ENCODE assay signal across 8 cellular contexts in genomic region chr13:46893820-46894533, GRCh38. TPM values are rescaled to one million over a fixed set of nuclear protein-coding genes. Genes with fewer than 3 reads are reported as not detected.
DNase-seq lines count a peak whose midpoint lies in the region; ATAC-seq and TF ChIP-seq lines count a peak whose summit lies in the region.

No MANE protein-coding gene starts in this region.

- in situ Hi-C loops in SK-MEL-5 (cut with HindIII; ENCODE audit: low pct_unique_long_range_greater_than_20kb, low sequenced_read_pairs): no loop called here

- DNase-seq in AG09319 (ENCODE audit: extremely low read depth, low read depth) (no peak), SK-MEL-5 (ENCODE audit: low read depth, low spot score) (peak; percentile 59), globus pallidus (ENCODE audit: low spot score) (peak; percentile 68), nucleus accumbens (lab: John Stamatoyannopoulos, UW) (peak in 54 of 56 donors; percentile 12 to 85 (median 59)), superior temporal gyrus (ENCODE audit: extremely low spot score) (peak; percentile 71)
- peak; percentile 63 for DNase-seq in activated naive CD4-positive, alpha-beta T cell treated with Interleukin-2 at 50 U/mL for 16 hours

- peak; percentile 89 for TF ChIP-seq CTCF in AG09319 (IDR thresholded peaks at IDR 0.05; ENCODE audit: low read depth, low read length)

- peak; percentile 89 for ATAC-seq in GM19035 (IDR thresholded peaks at IDR 0.05; ENCODE audit: unreplicated experiment)
- peak; percentile 85 for ATAC-seq in HG03439 (IDR thresholded peaks at IDR 0.05; ENCODE audit: unreplicated experiment)

RNA-seq across cellular contexts. Expression of gene HTR2A, which starts 2.9 kb away (rescaled TPM):
- total RNA-seq in SK-MEL-5 (2014; rRNA removed; shearing (Covaris generic)): not detected in 2 replicates
- polyA plus RNA-seq in SK-MEL-5 (2015; cell fraction: cytosol; rRNA removed): not detected in 2 replicates
- polyA plus RNA-seq in SK-MEL-5 (2015; cell fraction: nucleus; rRNA removed): 0.09 TPM in 1 of 2 replicates, not detected in the other
